ENCODE assay signal across 1 cellular context in genomic region chr12:75981773-75982564, GRCh38.
TF ChIP-seq lines count a peak whose summit lies in the region.

No MANE protein-coding gene starts in this region.

TF ChIP-seq in K562, 482 proteins besides CTCF, POLR2A, EP300 and RAD21 (continued from another document):
- TF ChIP-seq ZKSCAN1 (IDR thresholded peaks at IDR 0.05; ENCODE audit: low read depth, low read length) (peak; percentile 39; the same call in 1 of the 2 replicates), STAG1 (CRISPR knock-in tag; IDR thresholded peaks at IDR 0.05; ENCODE audit: borderline replicate concordance) (no peak), SIN3B (IDR thresholded peaks at IDR 0.05; ENCODE audit: low read depth) (no peak), TCF7 (IDR thresholded peaks at IDR 0.05; ENCODE audit: borderline replicate concordance) (no peak), E2F8 (IDR thresholded peaks at IDR 0.05; ENCODE audit: low read depth, partially characterized antibody) (no peak), HINFP (tag; conservative IDR thresholded peaks at IDR 0.05; ENCODE audit: low read depth) (no peak), TCFL5 (CRISPR knock-in tag; conservative IDR thresholded peaks at IDR 0.05) (no peak), ZBED1 (IDR thresholded peaks at IDR 0.05) (no peak), PYGO2 (tag; IDR thresholded peaks at IDR 0.05) (no peak), KDM1A (IDR thresholded peaks at IDR 0.05) (peak in 1 of 2 experiments; percentile 57; a peak in 1 of 4 replicates)
